In the genomic region with DNA sequence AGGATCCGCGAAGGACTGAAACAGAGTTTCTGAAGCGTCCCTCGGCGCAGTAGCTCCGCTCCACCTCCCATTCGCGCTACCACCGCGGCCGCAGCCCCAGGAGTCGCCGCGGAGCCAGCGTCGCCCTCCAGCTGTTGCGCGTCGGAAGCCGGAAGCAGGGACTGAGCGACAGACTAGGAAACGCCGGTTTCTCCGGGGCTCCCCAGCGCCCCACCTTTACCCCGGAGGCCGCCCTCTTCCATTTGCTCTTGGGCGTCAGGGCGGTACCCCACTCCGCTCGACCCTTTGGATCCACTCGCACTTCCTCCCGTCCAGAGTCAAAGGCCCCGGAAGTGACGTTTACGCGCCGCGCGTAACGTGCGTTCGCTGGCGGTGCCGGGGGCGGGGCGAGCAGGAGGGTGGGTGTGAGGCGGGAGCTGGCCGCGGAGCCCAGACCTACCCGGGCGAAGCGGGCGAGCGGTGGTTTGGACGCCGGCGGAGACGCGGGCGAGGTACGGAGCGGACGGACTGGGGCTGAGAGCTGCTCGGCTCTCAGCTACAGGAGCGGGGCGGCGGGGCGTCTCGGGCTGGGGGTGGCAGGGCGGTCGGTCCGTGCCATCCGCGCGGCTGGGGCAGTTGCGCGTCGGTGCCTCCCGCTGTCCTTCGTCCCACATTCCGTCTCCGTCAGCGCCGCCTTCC, we compare ENCODE assay signal across 1 cellular context.
TF ChIP-seq lines count a peak whose summit lies in the region.

TSS of gene RABGEF1 (plus strand) at position 432 of the 678 bp plus-strand sequence. CDS start 31,167 bp downstream, outside the sequence.

TF ChIP-seq in K562, 482 proteins besides CTCF, POLR2A, EP300 and RAD21 (continued from another document):
- TF ChIP-seq, protein P1, sequence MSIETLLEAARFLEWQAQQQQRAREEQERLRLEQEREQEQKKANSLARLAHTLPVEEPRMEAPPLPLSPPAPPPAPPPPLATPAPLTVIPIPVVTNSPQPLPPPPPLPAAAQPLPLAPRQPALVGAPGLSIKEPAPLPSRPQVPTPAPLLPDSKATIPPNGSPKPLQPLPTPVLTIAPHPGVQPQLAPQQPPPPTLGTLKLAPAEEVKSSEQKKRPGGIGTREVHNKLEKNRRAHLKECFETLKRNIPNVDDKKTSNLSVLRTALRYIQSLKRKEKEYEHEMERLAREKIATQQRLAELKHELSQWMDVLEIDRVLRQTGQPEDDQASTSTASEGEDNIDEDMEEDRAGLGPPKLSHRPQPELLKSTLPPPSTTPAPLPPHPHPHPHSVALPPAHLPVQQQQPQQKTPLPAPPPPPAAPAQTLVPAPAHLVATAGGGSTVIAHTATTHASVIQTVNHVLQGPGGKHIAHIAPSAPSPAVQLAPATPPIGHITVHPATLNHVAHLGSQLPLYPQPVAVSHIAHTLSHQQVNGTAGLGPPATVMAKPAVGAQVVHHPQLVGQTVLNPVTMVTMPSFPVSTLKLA (conservative IDR thresholded peaks at IDR 0.05): peak; percentile 88 to 94
- TF ChIP-seq ZNF311 (CRISPR knock-in tag; IDR thresholded peaks at IDR 0.05): no peak
- TF ChIP-seq ILK (tag; IDR thresholded peaks at IDR 0.05; ENCODE audit: borderline replicate concordance, low read depth): no peak
- TF ChIP-seq, protein P2, sequence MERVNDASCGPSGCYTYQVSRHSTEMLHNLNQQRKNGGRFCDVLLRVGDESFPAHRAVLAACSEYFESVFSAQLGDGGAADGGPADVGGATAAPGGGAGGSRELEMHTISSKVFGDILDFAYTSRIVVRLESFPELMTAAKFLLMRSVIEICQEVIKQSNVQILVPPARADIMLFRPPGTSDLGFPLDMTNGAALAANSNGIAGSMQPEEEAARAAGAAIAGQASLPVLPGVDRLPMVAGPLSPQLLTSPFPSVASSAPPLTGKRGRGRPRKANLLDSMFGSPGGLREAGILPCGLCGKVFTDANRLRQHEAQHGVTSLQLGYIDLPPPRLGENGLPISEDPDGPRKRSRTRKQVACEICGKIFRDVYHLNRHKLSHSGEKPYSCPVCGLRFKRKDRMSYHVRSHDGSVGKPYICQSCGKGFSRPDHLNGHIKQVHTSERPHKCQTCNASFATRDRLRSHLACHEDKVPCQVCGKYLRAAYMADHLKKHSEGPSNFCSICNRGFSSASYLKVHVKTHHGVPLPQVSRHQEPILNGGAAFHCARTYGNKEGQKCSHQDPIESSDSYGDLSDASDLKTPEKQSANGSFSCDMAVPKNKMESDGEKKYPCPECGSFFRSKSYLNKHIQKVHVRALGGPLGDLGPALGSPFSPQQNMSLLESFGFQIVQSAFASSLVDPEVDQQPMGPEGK (CRISPR knock-in tag; IDR thresholded peaks at IDR 0.05; ENCODE audit: borderline replicate concordance): peak; percentile 36; the same call in 1 of the 2 replicates
- TF ChIP-seq JUN (IDR thresholded peaks at IDR 0.05; ENCODE audit: borderline replicate concordance, low read depth, low read length): peak; percentile 42; the same call in 1 of the 2 replicates
- TF ChIP-seq JUN (CRISPR knock-in tag; IDR thresholded peaks at IDR 0.05; ENCODE audit: borderline replicate concordance): no peak
- peak; percentile 70 for TF ChIP-seq ZNF766 (CRISPR knock-in tag; conservative IDR thresholded peaks at IDR 0.05)
- peak in 1 of 3 experiments; percentile 54 for TF ChIP-seq YY1 (IDR thresholded peaks at IDR 0.05; ENCODE audit: borderline replicate concordance in 1 of 3, control insufficient read depth in 1 of 3, extremely low read depth in 1 of 3, insufficient read depth in 3 of 3, insufficient read length in 1 of 3, insufficient replicate concordance in 2 of 3, low read depth in 1 of 3, low read length in 2 of 3)
- TF ChIP-seq TOE1 (IDR thresholded peaks at IDR 0.05; ENCODE audit: borderline replicate concordance): peak; percentile 61
- no peak for TF ChIP-seq TOE1 (CRISPR knock-in tag; IDR thresholded peaks at IDR 0.05; ENCODE audit: borderline replicate concordance, low read depth)
- TF ChIP-seq ATF7 (IDR thresholded peaks at IDR 0.05): peak; percentile 82
- peak; percentile 74; the same call in 1 of the 2 replicates for TF ChIP-seq ZNF253 (CRISPR knock-in tag; conservative IDR thresholded peaks at IDR 0.05)
- TF ChIP-seq, protein P3, sequence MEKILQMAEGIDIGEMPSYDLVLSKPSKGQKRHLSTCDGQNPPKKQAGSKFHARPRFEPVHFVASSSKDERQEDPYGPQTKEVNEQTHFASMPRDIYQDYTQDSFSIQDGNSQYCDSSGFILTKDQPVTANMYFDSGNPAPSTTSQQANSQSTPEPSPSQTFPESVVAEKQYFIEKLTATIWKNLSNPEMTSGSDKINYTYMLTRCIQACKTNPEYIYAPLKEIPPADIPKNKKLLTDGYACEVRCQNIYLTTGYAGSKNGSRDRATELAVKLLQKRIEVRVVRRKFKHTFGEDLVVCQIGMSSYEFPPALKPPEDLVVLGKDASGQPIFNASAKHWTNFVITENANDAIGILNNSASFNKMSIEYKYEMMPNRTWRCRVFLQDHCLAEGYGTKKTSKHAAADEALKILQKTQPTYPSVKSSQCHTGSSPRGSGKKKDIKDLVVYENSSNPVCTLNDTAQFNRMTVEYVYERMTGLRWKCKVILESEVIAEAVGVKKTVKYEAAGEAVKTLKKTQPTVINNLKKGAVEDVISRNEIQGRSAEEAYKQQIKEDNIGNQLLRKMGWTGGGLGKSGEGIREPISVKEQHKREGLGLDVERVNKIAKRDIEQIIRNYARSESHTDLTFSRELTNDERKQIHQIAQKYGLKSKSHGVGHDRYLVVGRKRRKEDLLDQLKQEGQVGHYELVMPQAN (IDR thresholded peaks at IDR 0.05; ENCODE audit: borderline replicate concordance): peak; percentile 92
- no peak for TF ChIP-seq ZNF436 (CRISPR knock-in tag; IDR thresholded peaks at IDR 0.05)
- TF ChIP-seq FOXP1 (CRISPR knock-in tag; IDR thresholded peaks at IDR 0.05): peak; percentile 60; the same call in 1 of the 2 replicates
- TF ChIP-seq, protein P4, sequence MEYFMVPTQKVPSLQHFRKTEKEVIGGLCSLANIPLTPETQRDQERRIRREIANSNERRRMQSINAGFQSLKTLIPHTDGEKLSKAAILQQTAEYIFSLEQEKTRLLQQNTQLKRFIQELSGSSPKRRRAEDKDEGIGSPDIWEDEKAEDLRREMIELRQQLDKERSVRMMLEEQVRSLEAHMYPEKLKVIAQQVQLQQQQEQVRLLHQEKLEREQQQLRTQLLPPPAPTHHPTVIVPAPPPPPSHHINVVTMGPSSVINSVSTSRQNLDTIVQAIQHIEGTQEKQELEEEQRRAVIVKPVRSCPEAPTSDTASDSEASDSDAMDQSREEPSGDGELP (CRISPR knock-in tag; IDR thresholded peaks at IDR 0.05; ENCODE audit: borderline replicate concordance): peak; percentile 99
- 0 out of 2 replicates have a peak, but pooled peaks have one; percentile 15 for TF ChIP-seq JUNB (CRISPR knock-in tag; conservative IDR thresholded peaks at IDR 0.05)
